In genomic region chr2:236536727-236537398, GRCh38 we compare ENCODE assay signal across 7 cellular contexts. TPM values are rescaled to one million over a fixed set of nuclear protein-coding genes. Genes with fewer than 3 reads are reported as not detected.
A peak's percentile ranks its signal among the peaks of the same experiment; 100 is the strongest.
DNase-seq lines count a peak whose midpoint lies in the region; ATAC-seq and TF ChIP-seq lines count a peak whose summit lies in the region.

No MANE protein-coding gene starts in this region.

- peak; percentile 54 for DNase-seq in KG1 (lab: John Stamatoyannopoulos, UW)
- peak; percentile 46 to 50 for DNase-seq in stimulated activated naive CD8-positive, alpha-beta T cell treated with anti-CD3 and anti-CD28 coated beads, Interleukin-15, amount 100 ng/mL, for 72 hours
- DNase-seq in ureter (ENCODE audit: low spot score): no peak
- no peak for DNase-seq in HEK293T (ENCODE audit: extremely low spot score)
- DNase-seq in NCI-H345 treated with DMSO at 0.1 percent for 48 hours (lab: John Stamatoyannopoulos, UW; ENCODE audit: unreplicated experiment): no peak

- H3K4me3 Mint-ChIP-seq in activated naive CD4-positive, alpha-beta T cell treated with anti-CD3 and anti-CD28 coated beads, Interleukin-2, amount 50 U/mL, for 24 hours: peak overlapping the region; percentile 96
- peak overlapping the region; percentile 95 for H3K4me3 Mint-ChIP-seq in stimulated activated naive CD8-positive, alpha-beta T cell treated with anti-CD3 and anti-CD28 coated beads, Interleukin-15, amount 100 ng/mL, for 72 hours

- peak; percentile 66 for ATAC-seq in GM21381 (IDR thresholded peaks at IDR 0.05; ENCODE audit: unreplicated experiment)
- peak; percentile 83 for ATAC-seq in stimulated activated naive CD8-positive, alpha-beta T cell treated with anti-CD3 and anti-CD28 coated beads, Interleukin-15, amount 100 ng/mL, for 72 hours

- CTCF ChIA-PET in HEK293T (lab: Yijun Ruan, JAX): no interaction called here

- peak overlapping the region; percentile 99 for H3K27ac Mint-ChIP-seq in activated naive CD4-positive, alpha-beta T cell treated with anti-CD3 and anti-CD28 coated beads, Interleukin-2, amount 50 U/mL, for 24 hours
- H3K27ac Mint-ChIP-seq in stimulated activated naive CD8-positive, alpha-beta T cell treated with anti-CD3 and anti-CD28 coated beads, Interleukin-15, amount 100 ng/mL, for 72 hours: peak overlapping the region; percentile 93 to 95

- POLR2A ChIA-PET in HEK293T (lab: Yijun Ruan, JAX): no interaction called here

- H3K4me1 Mint-ChIP-seq in activated naive CD4-positive, alpha-beta T cell treated with anti-CD3 and anti-CD28 coated beads, Interleukin-2, amount 50 U/mL, for 24 hours: peaks cover 61% of the 10 kb centered on the region
- peaks cover 69% of the 10 kb centered on the region for H3K4me1 Mint-ChIP-seq in stimulated activated naive CD8-positive, alpha-beta T cell treated with anti-CD3 and anti-CD28 coated beads, Interleukin-15, amount 100 ng/mL, for 72 hours

- no peaks in the 10 kb centered on the region for H3K9me3 Mint-ChIP-seq in activated naive CD4-positive, alpha-beta T cell treated with anti-CD3 and anti-CD28 coated beads, Interleukin-2, amount 50 U/mL, for 24 hours
- H3K9me3 Mint-ChIP-seq in stimulated activated naive CD8-positive, alpha-beta T cell treated with anti-CD3 and anti-CD28 coated beads, Interleukin-15, amount 100 ng/mL, for 72 hours: peaks cover 4% of the 10 kb centered on the region in 2 donors

- no peaks in the 10 kb centered on the region for H3K27me3 Mint-ChIP-seq in activated naive CD4-positive, alpha-beta T cell treated with anti-CD3 and anti-CD28 coated beads, Interleukin-2, amount 50 U/mL, for 24 hours
- H3K27me3 Mint-ChIP-seq in stimulated activated naive CD8-positive, alpha-beta T cell treated with anti-CD3 and anti-CD28 coated beads, Interleukin-15, amount 100 ng/mL, for 72 hours: no peaks in the 10 kb centered on the region

- peaks cover 14% of the 10 kb centered on the region for H3K36me3 Mint-ChIP-seq in activated naive CD4-positive, alpha-beta T cell treated with anti-CD3 and anti-CD28 coated beads, Interleukin-2, amount 50 U/mL, for 24 hours

TF ChIP-seq in HEK293T, 16 proteins besides CTCF, POLR2A, EP300 and RAD21:
- TF ChIP-seq NFRKB (IDR thresholded peaks at IDR 0.05) (no peak), SP1 (IDR thresholded peaks at IDR 0.05) (no peak), FOXK2 (IDR thresholded peaks at IDR 0.05) (no peak), ZNF384 (IDR thresholded peaks at IDR 0.05) (no peak), FOXA1 (IDR thresholded peaks at IDR 0.05) (no peak), ARNT (IDR thresholded peaks at IDR 0.05) (no peak), FOXM1 (IDR thresholded peaks at IDR 0.05; ENCODE audit: borderline replicate concordance) (no peak)
- TF ChIP-seq, protein P1, sequence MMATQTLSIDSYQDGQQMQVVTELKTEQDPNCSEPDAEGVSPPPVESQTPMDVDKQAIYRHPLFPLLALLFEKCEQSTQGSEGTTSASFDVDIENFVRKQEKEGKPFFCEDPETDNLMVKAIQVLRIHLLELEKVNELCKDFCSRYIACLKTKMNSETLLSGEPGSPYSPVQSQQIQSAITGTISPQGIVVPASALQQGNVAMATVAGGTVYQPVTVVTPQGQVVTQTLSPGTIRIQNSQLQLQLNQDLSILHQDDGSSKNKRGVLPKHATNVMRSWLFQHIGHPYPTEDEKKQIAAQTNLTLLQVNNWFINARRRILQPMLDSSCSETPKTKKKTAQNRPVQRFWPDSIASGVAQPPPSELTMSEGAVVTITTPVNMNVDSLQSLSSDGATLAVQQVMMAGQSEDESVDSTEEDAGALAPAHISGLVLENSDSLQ (IDR thresholded peaks at IDR 0.05): no peak

RNA-seq across cellular contexts. Expression of gene ACKR3, which starts 32.8 kb away (rescaled TPM):
- 21.3 TPM for total RNA-seq in ureter

Comparison
In these comparisons a context has a peak if more than half of its experiments do, and no peak if none do; other contexts are left out.
1. DNase-seq: peak in KG1 (single experiment) and stimulated activated naive CD8-positive, alpha-beta T cell treated with anti-CD3 and anti-CD28 coated beads, Interleukin-15, amount 100 ng/mL, for 72 hours (2 of 2); none in ureter (single experiment), HEK293T (single experiment) and NCI-H345 treated with DMSO at 0.1 percent for 48 hours (single experiment).